In the genomic region with DNA sequence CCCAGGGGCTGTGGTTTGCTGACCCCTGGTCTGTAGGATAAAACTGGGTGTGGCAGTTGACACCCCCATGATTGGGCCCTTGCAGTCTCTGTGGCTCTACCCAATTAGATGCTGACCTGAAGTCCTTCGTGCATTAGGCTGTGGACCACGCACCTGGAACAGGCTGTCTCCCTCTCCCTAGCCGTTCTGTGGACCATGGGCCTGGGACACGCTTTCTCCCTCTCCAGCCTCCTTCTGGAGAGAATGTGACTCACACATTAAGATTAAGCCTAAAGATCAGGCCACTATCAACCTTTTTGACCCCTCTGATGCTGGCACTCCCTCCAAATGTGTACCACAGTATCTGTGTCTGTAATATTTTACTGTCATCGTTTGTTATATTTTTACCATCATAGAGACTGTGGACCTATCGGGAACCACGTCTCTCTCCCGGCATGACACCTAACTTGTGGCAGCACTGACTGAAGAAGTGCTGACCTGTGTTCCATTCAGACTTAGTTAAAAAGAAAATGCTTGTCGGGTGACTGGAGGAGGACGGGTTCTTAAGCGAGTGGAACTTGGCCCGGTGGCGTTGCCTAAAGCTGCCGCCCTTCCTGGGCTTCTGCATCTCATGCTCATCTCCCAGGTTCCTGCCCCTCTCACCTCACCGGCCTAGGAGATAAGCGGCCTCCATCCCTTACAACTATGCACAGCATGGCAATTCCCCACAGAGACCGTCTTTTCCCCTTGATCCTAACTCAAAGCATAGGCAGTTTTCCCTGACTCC, we compare ENCODE assay signal across 16 cellular contexts.
"Had no signal": no experiment of that assay in that cellular context is flagged by ENCODE, and none has a peak within 500 bp of the region (broad histone marks: within the 10 kb centered on the region; RNA-seq: fewer than 3 reads in every experiment).

No MANE protein-coding gene starts in this region.

- H3K4me3 Mint-ChIP-seq: activated naive CD4-positive, alpha-beta T cell treated with anti-CD3 and anti-CD28 coated beads, Interleukin-2, amount 10 ng/mL, durations not matched to agents 7 days and 5 days; memory B cell; naive thymus-derived CD4-positive, alpha-beta T cell; stimulated activated memory B cell treated with anti-CD40 and anti-IgM and Interleukin-4, amounts not matched to agents 10 μg/mL and 1 μg/mL and 100 μg/mL, for 72 hours had no signal

- H3K27ac Mint-ChIP-seq: activated naive CD4-positive, alpha-beta T cell treated with anti-CD3 and anti-CD28 coated beads, Interleukin-2, amount 10 ng/mL, durations not matched to agents 7 days and 5 days; memory B cell; naive thymus-derived CD4-positive, alpha-beta T cell; stimulated activated memory B cell treated with anti-CD40 and anti-IgM and Interleukin-4, amounts not matched to agents 10 μg/mL and 1 μg/mL and 100 μg/mL, for 72 hours had no signal

- H3K4me3 ChIP-seq: ascending aorta, breast epithelium, esophagus squamous epithelium, mucosa of descending colon, pancreas, upper lobe of right lung had no signal

- H3K27ac ChIP-seq: ascending aorta, breast epithelium, esophagus squamous epithelium, heart right ventricle, pancreas, spleen, upper lobe of right lung had no signal

- H3K4me1 Mint-ChIP-seq: memory B cell; stimulated activated memory B cell treated with anti-CD40 and anti-IgM and Interleukin-4, amounts not matched to agents 10 μg/mL and 1 μg/mL and 100 μg/mL, for 72 hours had no signal

- H3K27me3 ChIP-seq: ascending aorta, breast epithelium, esophagus squamous epithelium, pancreas, upper lobe of right lung had no signal

- ATAC-seq: stimulated activated memory B cell treated with anti-CD40 and anti-IgM and Interleukin-4, amounts not matched to agents 10 μg/mL and 1 μg/mL and 100 μg/mL, for 72 hours had no signal

- DNase-seq: activated T-cell treated with anti-CD3 and anti-CD28 coated beads, Interleukin-2, amount 50 U/mL, for 1 hour; effector CD8-positive, alpha-beta T cell; esophagus squamous epithelium; kidney glomerular epithelial cell; stimulated activated CD4-positive, alpha-beta T cell treated with anti-CD3 and anti-CD28 coated beads, Interleukin-4, amount 100 ng/mL, for 4 hours; upper lobe of right lung had no signal

- H3K36me3 ChIP-seq: ascending aorta, breast epithelium, esophagus squamous epithelium, heart right ventricle, pancreas, spleen, upper lobe of right lung had no signal

- H3K4me1 ChIP-seq: ascending aorta, breast epithelium, pancreas, upper lobe of right lung had no signal

- H3K36me3 Mint-ChIP-seq: activated naive CD4-positive, alpha-beta T cell treated with anti-CD3 and anti-CD28 coated beads, Interleukin-2, amount 10 ng/mL, durations not matched to agents 7 days and 5 days had no signal
